In the genomic region with DNA sequence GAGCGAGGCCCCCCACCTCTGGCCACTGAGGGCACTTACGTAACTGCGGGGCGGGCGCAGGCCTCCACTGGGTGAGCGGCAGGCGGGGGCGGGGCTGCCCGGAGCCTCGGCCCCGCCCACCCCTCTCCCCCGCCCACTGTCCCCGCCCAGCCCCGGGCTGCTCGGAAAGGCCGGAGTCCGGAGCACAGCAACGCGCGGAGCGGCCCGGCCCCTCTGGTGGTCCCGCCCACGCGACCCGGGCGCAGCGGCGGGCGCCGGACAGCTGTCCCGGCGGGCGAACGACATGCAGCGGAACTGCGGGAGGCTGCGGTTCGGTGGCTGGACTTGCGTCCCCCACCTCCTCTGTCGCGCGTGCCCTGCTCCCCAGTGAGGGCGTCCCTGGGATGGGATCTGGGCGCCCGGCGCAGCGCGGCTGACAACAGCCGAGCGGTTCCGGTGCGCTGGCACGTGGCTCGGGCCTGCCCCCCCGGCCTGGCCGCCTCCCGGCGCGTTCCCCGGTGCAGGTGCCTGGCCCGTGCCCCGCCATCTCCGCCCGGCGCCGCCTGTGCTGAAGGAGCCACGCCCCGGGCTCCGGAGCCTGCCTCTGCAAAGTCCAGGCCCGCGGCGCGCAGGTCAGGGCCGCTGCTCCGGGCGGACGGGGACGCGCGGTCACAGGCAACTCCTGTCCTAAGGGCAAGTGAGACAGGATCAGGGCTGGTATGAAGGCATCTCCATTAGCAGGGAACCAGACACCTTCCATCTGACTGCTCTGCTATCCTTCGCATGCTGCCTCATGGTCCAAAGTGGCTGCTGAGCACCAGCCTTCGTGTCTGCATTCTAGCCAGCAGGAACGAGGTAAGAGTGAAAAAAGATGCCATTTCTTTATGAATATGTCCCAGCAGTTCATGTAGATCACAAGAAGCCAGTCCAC, we compare ENCODE assay signal across 8 cellular contexts. TPM values are rescaled to one million over a fixed set of nuclear protein-coding genes. Genes with fewer than 3 reads are reported as not detected.
A peak's percentile ranks its signal among the peaks of the same experiment; 100 is the strongest.
DNase-seq lines count a peak whose midpoint lies in the region; ATAC-seq and TF ChIP-seq lines count a peak whose summit lies in the region.

No MANE protein-coding gene starts in this region.

- DNase-seq in AG08396 (ENCODE audit: low spot score) (peak; percentile 43), cardiac fibroblast (ENCODE audit: low read depth in 2 of 2) (peak; percentile 11 to 15), left lobe of liver (ENCODE audit: low spot score) (no peak), suprapubic skin (ENCODE audit: low spot score in 2 of 2) (no peak), DMS153 (lab: John Stamatoyannopoulos, UW) (no peak), GM19238 (ENCODE audit: insufficient read length, low spot score) (no peak)

- no peak for TF ChIP-seq POLR2A in suprapubic skin (IDR thresholded peaks at IDR 0.05)

- TF ChIP-seq EP300 in Ishikawa (IDR thresholded peaks at IDR 0.05; ENCODE audit: borderline replicate concordance), result no peak
- TF ChIP-seq EP300 in suprapubic skin (IDR thresholded peaks at IDR 0.05), result no peak

- WGBS in suprapubic skin, result 27% methylated on average over 7 of the region's 84 CpGs

- H3K27ac ChIP-seq in suprapubic skin, result no peak overlapping the region

- no peak for TF ChIP-seq CTCF in cardiac fibroblast (IDR thresholded peaks at IDR 0.05; ENCODE audit: low read depth, low read length)
- TF ChIP-seq CTCF in suprapubic skin (IDR thresholded peaks at IDR 0.05), result no peak

- no peaks in the 10 kb centered on the region for H3K36me3 ChIP-seq in suprapubic skin

- TF ChIP-seq RAD21 in Ishikawa (IDR thresholded peaks at IDR 0.05; ENCODE audit: low read depth), result no peak

- H3K9me3 ChIP-seq in suprapubic skin, result peaks cover 4% of the 10 kb centered on the region

- ATAC-seq in left lobe of liver (peak; percentile 62), GM19328 (IDR thresholded peaks at IDR 0.05; ENCODE audit: unreplicated experiment) (no peak)

- H3K4me1 ChIP-seq in suprapubic skin, result peaks cover 9% of the 10 kb centered on the region

- H3K27me3 ChIP-seq in suprapubic skin, result peaks cover 74% of the 10 kb centered on the region

- H3K4me3 ChIP-seq in cardiac fibroblast (replicated peaks in 1 of 2; ENCODE audit: low read depth in 2 of 2, low read length in 2 of 2) (no peak overlapping the region), suprapubic skin (peak overlapping the region; percentile 32)

TF ChIP-seq in Ishikawa, 13 proteins besides CTCF, POLR2A, EP300 and RAD21:
- TF ChIP-seq YY1 (IDR thresholded peaks at IDR 0.05; ENCODE audit: low read depth) (no peak), TCF12 (IDR thresholded peaks at IDR 0.05; ENCODE audit: low read depth) (no peak), CEBPB (IDR thresholded peaks at IDR 0.05) (peak; percentile 66; the same call in 1 of the 2 replicates), EGR1 (IDR thresholded peaks at IDR 0.05) (peak; percentile 81), ZBTB7A (IDR thresholded peaks at IDR 0.05; ENCODE audit: low read depth) (peak; percentile 70; the same call in 1 of the 2 replicates), FOXM1 (IDR thresholded peaks at IDR 0.05; ENCODE audit: borderline replicate concordance, low read depth) (no peak), TEAD4 (IDR thresholded peaks at IDR 0.05) (no peak), CREB1 (IDR thresholded peaks at IDR 0.05; ENCODE audit: low read depth) (no peak), TAF1 (IDR thresholded peaks at IDR 0.05; ENCODE audit: low read depth) (no peak), NFIC (IDR thresholded peaks at IDR 0.05) (no peak)
- TF ChIP-seq, protein P1, sequence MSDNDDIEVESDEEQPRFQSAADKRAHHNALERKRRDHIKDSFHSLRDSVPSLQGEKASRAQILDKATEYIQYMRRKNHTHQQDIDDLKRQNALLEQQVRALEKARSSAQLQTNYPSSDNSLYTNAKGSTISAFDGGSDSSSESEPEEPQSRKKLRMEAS (IDR thresholded peaks at IDR 0.05), result peak; percentile 32; the same call in 1 of the 2 replicates
- TF ChIP-seq, protein P2, sequence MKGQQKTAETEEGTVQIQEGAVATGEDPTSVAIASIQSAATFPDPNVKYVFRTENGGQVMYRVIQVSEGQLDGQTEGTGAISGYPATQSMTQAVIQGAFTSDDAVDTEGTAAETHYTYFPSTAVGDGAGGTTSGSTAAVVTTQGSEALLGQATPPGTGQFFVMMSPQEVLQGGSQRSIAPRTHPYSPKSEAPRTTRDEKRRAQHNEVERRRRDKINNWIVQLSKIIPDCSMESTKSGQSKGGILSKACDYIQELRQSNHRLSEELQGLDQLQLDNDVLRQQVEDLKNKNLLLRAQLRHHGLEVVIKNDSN (IDR thresholded peaks at IDR 0.05), result no peak
- TF ChIP-seq, protein P3, sequence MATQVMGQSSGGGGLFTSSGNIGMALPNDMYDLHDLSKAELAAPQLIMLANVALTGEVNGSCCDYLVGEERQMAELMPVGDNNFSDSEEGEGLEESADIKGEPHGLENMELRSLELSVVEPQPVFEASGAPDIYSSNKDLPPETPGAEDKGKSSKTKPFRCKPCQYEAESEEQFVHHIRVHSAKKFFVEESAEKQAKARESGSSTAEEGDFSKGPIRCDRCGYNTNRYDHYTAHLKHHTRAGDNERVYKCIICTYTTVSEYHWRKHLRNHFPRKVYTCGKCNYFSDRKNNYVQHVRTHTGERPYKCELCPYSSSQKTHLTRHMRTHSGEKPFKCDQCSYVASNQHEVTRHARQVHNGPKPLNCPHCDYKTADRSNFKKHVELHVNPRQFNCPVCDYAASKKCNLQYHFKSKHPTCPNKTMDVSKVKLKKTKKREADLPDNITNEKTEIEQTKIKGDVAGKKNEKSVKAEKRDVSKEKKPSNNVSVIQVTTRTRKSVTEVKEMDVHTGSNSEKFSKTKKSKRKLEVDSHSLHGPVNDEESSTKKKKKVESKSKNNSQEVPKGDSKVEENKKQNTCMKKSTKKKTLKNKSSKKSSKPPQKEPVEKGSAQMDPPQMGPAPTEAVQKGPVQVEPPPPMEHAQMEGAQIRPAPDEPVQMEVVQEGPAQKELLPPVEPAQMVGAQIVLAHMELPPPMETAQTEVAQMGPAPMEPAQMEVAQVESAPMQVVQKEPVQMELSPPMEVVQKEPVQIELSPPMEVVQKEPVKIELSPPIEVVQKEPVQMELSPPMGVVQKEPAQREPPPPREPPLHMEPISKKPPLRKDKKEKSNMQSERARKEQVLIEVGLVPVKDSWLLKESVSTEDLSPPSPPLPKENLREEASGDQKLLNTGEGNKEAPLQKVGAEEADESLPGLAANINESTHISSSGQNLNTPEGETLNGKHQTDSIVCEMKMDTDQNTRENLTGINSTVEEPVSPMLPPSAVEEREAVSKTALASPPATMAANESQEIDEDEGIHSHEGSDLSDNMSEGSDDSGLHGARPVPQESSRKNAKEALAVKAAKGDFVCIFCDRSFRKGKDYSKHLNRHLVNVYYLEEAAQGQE (IDR thresholded peaks at IDR 0.05; ENCODE audit: low read depth), result no peak

RNA-seq across cellular contexts. Expression of gene JAKMIP1, which starts 21.8 kb away (rescaled TPM):
- total RNA-seq in left lobe of liver (not detected), suprapubic skin (under 1 TPM in 1 of 4 donors, not detected in 3; 0.24 TPM)

RNA-seq across cellular contexts. Expression of gene WFS1, which starts 47.5 kb away (rescaled TPM):
- total RNA-seq in left lobe of liver, result 14.3 TPM
- 100 to 1,000 TPM in 1 of 4 donors, 10 to 100 TPM in 3; 31.5 to 124 (median 34.8) TPM for total RNA-seq in suprapubic skin

Comparison
In these comparisons a context has a peak if more than half of its experiments do, and no peak if none do; other contexts are left out.
1. DNase-seq: peak in AG08396 (single experiment) and cardiac fibroblast (2 of 2); none in left lobe of liver (single experiment), suprapubic skin (0 of 2), DMS153 (single experiment) and GM19238 (single experiment).